8 cellular contexts compared by ENCODE assay signal in genomic region chr19:10653482-10653731, GRCh38. TPM values are rescaled to one million over a fixed set of nuclear protein-coding genes. Genes with fewer than 3 reads are reported as not detected.
DNase-seq lines count a peak whose midpoint lies in the region; ATAC-seq and TF ChIP-seq lines count a peak whose summit lies in the region.

No MANE protein-coding gene starts in this region.

- H3K36me3 Mint-ChIP-seq in H9 (ENCODE audit: insufficient read depth in 1 of 3, low read depth in 3 of 3) (peaks cover 31 to 48% (median 41%) of the 10 kb centered on the region in 3 experiments), activated B cell treated with CpG ODN at 0.5 μM for 24 hours (ENCODE audit: low read depth) (peaks cover 31% of the 10 kb centered on the region)

- H2AK5ac ChIP-seq in H9 (ENCODE audit: insufficient read length, low read length): no peak overlapping the region

- H3K36me3 ChIP-seq in right atrium auricular region: no peaks in the 10 kb centered on the region

- intact Hi-C loops in activated B cell treated with CpG ODN at 0.5 μM for 24 hours (cut with micrococcal nuclease): loop anchor here (1.0 to 5.0 kb wide), 7 partner anchors 42 to 416 kb away; partner anchors contain the start of genes CARM1 and CDC37

- H3K27ac ChIP-seq in H9 (ENCODE audit: insufficient read length, low read depth, low read length) (peak overlapping the region; percentile 60), right atrium auricular region (peak overlapping the region; percentile 98 to 100), skin epidermis (peak overlapping the region; percentile 73 to 100 (median 97))

- peak overlapping the region; percentile 98 for H3K9ac ChIP-seq in H9 (ENCODE audit: extremely low read depth, insufficient read length, low read length)

- no peak overlapping the region for H2BK20ac ChIP-seq in H9 (ENCODE audit: low read depth, low read length, poor library complexity, severe bottlenecking)

- peak overlapping the region; percentile 79 to 98 for H3K4me3 ChIP-seq in right atrium auricular region
- H3K4me3 ChIP-seq in skin epidermis: peak overlapping the region; percentile 70 to 99 (median 96)

- POLR2A ChIA-PET in activated B cell treated with CpG ODN at 0.5 μM for 24 hours (lab: Charles Lee): interaction anchor here (0.6 to 3.6 kb wide), 15 partner anchors 9 to 230 kb away, joined by 3 to 32 read pairs (median 4); partner anchors contain the start of genes CDKN2D and KRI1

- no CpG with 5 or more reads among the region's 18 CpGs for WGBS in H9 (ENCODE audit: extremely low coverage, insufficient read length, low lambda C conversion rate)

- H4K20me1 ChIP-seq in H9 (ENCODE audit: control insufficient read depth, insufficient read depth, insufficient read length): no peaks in the 10 kb centered on the region

- peak overlapping the region; percentile 59 for H3K4me2 ChIP-seq in H9 (ENCODE audit: insufficient read depth, insufficient read length, low read length)

- H3K9me3 ChIP-seq in H9 (ENCODE audit: control insufficient read depth, low read depth, low read length): no peaks in the 10 kb centered on the region
- no peaks in the 10 kb centered on the region for H3K9me3 ChIP-seq in right atrium auricular region

- H4K5ac ChIP-seq in H9 (ENCODE audit: insufficient read length, low read depth, low read length): peak overlapping the region; percentile 51

- H2BK15ac ChIP-seq in H9 (ENCODE audit: low read depth, low read length): no peak overlapping the region

- no peak overlapping the region for H4K8ac ChIP-seq in H9 (replicated peaks; ENCODE audit: insufficient read length, low read depth, low read length)

- H3K79me1 ChIP-seq in H9 (ENCODE audit: insufficient read depth, low read depth, low read length, poor library complexity, severe bottlenecking): no peaks in the 10 kb centered on the region

- H2BK12ac ChIP-seq in H9 (ENCODE audit: insufficient read length, low read depth, low read length): no peak overlapping the region

- CTCF ChIA-PET in activated B cell treated with CpG ODN at 0.5 μM for 24 hours (lab: Charles Lee): interaction anchor here (1.2 kb wide), 1 partner anchor 9 kb away, joined by 7 read pairs; no protein-coding TSS in a partner anchor

- H3K27ac Mint-ChIP-seq in H9 (peak overlapping the region; percentile 99 to 100 (median 99)), activated B cell treated with CpG ODN at 0.5 μM for 24 hours (peak overlapping the region; percentile 99)

- H3K4ac ChIP-seq in H9 (ENCODE audit: low read depth, low read length): peak overlapping the region; percentile 56; the same call in 1 of the 2 replicates

- H3K4me1 ChIP-seq in H9 (ENCODE audit: insufficient read depth, low read length) (no peaks in the 10 kb centered on the region; the same call in 1 of the 2 replicates), right atrium auricular region (peaks cover 0 to 43% of the 10 kb centered on the region in 2 donors)

- H3K27me3 Mint-ChIP-seq in H9 (ENCODE audit: low read depth): peaks cover 4% of the 10 kb centered on the region; the same call in 1 of the 2 replicates
- H3K27me3 Mint-ChIP-seq in activated B cell treated with CpG ODN at 0.5 μM for 24 hours: peaks cover 1% of the 10 kb centered on the region

- no peak overlapping the region for H3K23ac ChIP-seq in H9 (ENCODE audit: insufficient read length, low read depth, low read length)

- peak overlapping the region; percentile 67 for H2BK5ac ChIP-seq in H9 (ENCODE audit: insufficient read length, low read length)

- H3K9me3 Mint-ChIP-seq in H9: no peaks in the 10 kb centered on the region; a peak in 1 of 5 replicates
- H3K9me3 Mint-ChIP-seq in activated B cell treated with CpG ODN at 0.5 μM for 24 hours: no peaks in the 10 kb centered on the region

- peak overlapping the region; percentile 23 for H3T11ph ChIP-seq in H9 (ENCODE audit: low read length)

- no peak overlapping the region for H2AFZ ChIP-seq in H9 (ENCODE audit: low read length)

- H3K27me3 ChIP-seq in H9 (ENCODE audit: insufficient read depth, low read length): no peaks in the 10 kb centered on the region
- no peaks in the 10 kb centered on the region for H3K27me3 ChIP-seq in right atrium auricular region

- peak overlapping the region; percentile 95 for H3K14ac ChIP-seq in H9 (ENCODE audit: insufficient read depth, low read length)

- H3K23me2 ChIP-seq in H9 (ENCODE audit: insufficient read length, low read depth, low read length, poor library complexity, severe bottlenecking): peaks cover 6% of the 10 kb centered on the region

- H3K56ac ChIP-seq in H9 (ENCODE audit: insufficient read length, low read depth, low read length): peak overlapping the region; percentile 31

- H4K91ac ChIP-seq in H9 (ENCODE audit: insufficient read length, low read depth, low read length): peak overlapping the region; percentile 75

- no peak for ATAC-seq in activated B cell treated with CpG ODN at 0.5 μM for 24 hours (ENCODE audit: low read depth)

- H3K18ac ChIP-seq in H9 (ENCODE audit: insufficient read length, low read depth, low read length): peak overlapping the region; percentile 97

- peaks cover 37% of the 10 kb centered on the region for H3K79me2 ChIP-seq in H9 (ENCODE audit: insufficient read depth, low read length)

- H3K4me1 Mint-ChIP-seq in H9 (peaks cover 13 to 28% of the 10 kb centered on the region in 2 experiments), activated B cell treated with CpG ODN at 0.5 μM for 24 hours (peaks cover 46% of the 10 kb centered on the region)

- DNase-seq in H9 (no peak), activated B cell treated with CpG ODN at 0.5 μM for 24 hours (no peak), right atrium auricular region (ENCODE audit: low spot score) (no peak), GM10266 (ENCODE audit: extremely low spot score) (no peak), NCI-H1436 treated with DMSO at 0.1 percent for 48 hours (lab: John Stamatoyannopoulos, UW) (no peak), COLO829 (ENCODE audit: low spot score) (no peak)
- DNase-seq in stimulated activated naive CD4-positive, alpha-beta T cell treated with Interleukin-2 at 50 U/mL for 16 hours (lab: John Stamatoyannopoulos, UW): no peak

- no peak for TF ChIP-seq CTCF in H9 (conservative IDR thresholded peaks at IDR 0.05)
- TF ChIP-seq CTCF in activated B cell treated with CpG ODN at 0.5 μM for 24 hours (IDR thresholded peaks at IDR 0.05): no peak
- no peak for TF ChIP-seq CTCF in right atrium auricular region (IDR thresholded peaks at IDR 0.05)
- no peak for TF ChIP-seq CTCF in GM10266 (IDR thresholded peaks at IDR 0.05; ENCODE audit: control insufficient read depth, insufficient read depth, low read depth, missing control alignments)

- H3K4me3 Mint-ChIP-seq in H9 (peak overlapping the region; percentile 93 to 96), activated B cell treated with CpG ODN at 0.5 μM for 24 hours (peak overlapping the region; percentile 95)

- peak overlapping the region; percentile 74 for H2BK120ac ChIP-seq in H9 (ENCODE audit: low read depth, low read length, poor library complexity, severe bottlenecking)

RNA-seq across cellular contexts. Expression of gene ILF3, which starts 0.7 kb away (rescaled TPM):
- 787 and 841 TPM in 2 replicates for total RNA-seq in H9 (2021)
- 373 and 399 TPM in 2 replicates for total RNA-seq in activated B cell treated with CpG ODN at 0.5 μM for 24 hours
- total RNA-seq in right atrium auricular region: 10 to 100 TPM; 59.2 to 75.1 TPM

RNA-seq across cellular contexts. Expression of gene SLC44A2, which starts 28.1 kb away (rescaled TPM):
- total RNA-seq in H9 (2021) (111 and 121 TPM in 2 replicates), activated B cell treated with CpG ODN at 0.5 μM for 24 hours (195 and 213 TPM in 2 replicates), right atrium auricular region (10 to 100 TPM; 91.3 to 96.2 TPM)

RNA-seq across cellular contexts. Expression of gene QTRT1, which starts 47.8 kb away (rescaled TPM):
- 63.1 and 63.6 TPM in 2 replicates for total RNA-seq in H9 (2021)
- total RNA-seq in activated B cell treated with CpG ODN at 0.5 μM for 24 hours: 69.4 and 74.9 TPM in 2 replicates
- total RNA-seq in right atrium auricular region: 10 to 100 TPM; 15.2 to 15.8 TPM
